8 cellular contexts compared by ENCODE assay signal in the genomic region with DNA sequence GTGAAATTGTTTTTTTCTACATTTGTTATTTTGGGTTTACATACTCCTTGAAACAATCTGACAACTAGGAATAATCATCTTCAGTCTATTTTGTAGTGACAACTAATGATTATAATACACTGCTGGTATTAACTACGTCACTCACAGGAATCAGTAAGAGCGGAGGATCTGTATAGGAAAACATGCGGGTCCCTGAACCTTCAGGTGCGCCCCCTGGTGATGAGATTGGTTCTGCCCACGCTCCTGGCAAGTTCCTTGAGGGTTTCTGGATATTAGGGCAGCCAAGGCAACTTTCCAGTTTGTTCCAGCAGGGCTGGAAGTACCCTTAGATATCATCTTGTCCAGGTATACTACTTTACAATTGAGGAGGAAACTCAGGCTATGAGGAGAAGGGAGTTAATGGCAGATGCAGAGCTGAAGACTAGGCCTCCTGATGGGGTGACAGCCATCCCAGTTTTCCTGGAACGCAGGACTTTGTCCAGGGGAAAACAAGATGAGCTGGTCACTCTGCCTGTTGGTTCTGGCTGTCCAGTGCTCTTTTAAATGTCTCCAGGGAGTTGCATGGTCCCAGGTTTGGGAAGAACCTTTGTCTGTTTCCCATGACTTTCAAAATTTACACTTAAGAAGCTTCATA. TPM values are rescaled to one million over a fixed set of nuclear protein-coding genes. Genes with fewer than 3 reads are reported as not detected.
DNase-seq lines count a peak whose midpoint lies in the region; ATAC-seq and TF ChIP-seq lines count a peak whose summit lies in the region.

No MANE protein-coding gene starts in this region.

- no peak overlapping the region for H3K9ac ChIP-seq in Loucy (ENCODE audit: low read depth, low read length, poor library complexity, severe bottlenecking)

- ATAC-seq in SK-N-SH treated with all-trans-retinoic acid at 6 μM for 48 hours = peak; percentile 99
- no peak for ATAC-seq in GM18858 (IDR thresholded peaks at IDR 0.05; ENCODE audit: unreplicated experiment)

- H3K79me2 ChIP-seq in Loucy (ENCODE audit: insufficient read depth, low read length) = no peaks in the 10 kb centered on the region

- H2AFZ ChIP-seq in Loucy (ENCODE audit: low read length) = peak overlapping the region; percentile 36; the same call in 1 of the 2 replicates

- DNase-seq in GM10266 (ENCODE audit: extremely low spot score) = peak; percentile 80
- peak; percentile 73 for DNase-seq in activated naive CD4-positive, alpha-beta T cell treated with Interleukin-2 at 50 U/mL for 16 hours
- DNase-seq in globus pallidus (ENCODE audit: low spot score) = peak; percentile 82
- peak; percentile 88 for DNase-seq in posterior vena cava (ENCODE audit: low spot score)
- peak; percentile 74 for DNase-seq in ureter (ENCODE audit: low spot score)

- intact Hi-C loops in posterior vena cava (cut with DNase I) = loop anchor here in 1 of 2 donors (2.0 kb wide), 2 partner anchors 32 to 440 kb away; no protein-coding TSS in a partner anchor

- peak; percentile 79 for TF ChIP-seq CTCF in GM10266 (IDR thresholded peaks at IDR 0.05; ENCODE audit: control insufficient read depth, insufficient read depth, low read depth, missing control alignments)
- peak; percentile 96 for TF ChIP-seq CTCF in Loucy (conservative IDR thresholded peaks at IDR 0.05; ENCODE audit: low read length)

- no peak overlapping the region for H3K4me2 ChIP-seq in Loucy (ENCODE audit: low read depth, low read length, poor library complexity, severe bottlenecking)

- H4K20me1 ChIP-seq in Loucy (ENCODE audit: insufficient read depth, low read length, poor library complexity, severe bottlenecking) = no peaks in the 10 kb centered on the region

- no peaks in the 10 kb centered on the region for H3K9me3 ChIP-seq in Loucy (ENCODE audit: insufficient read depth, low read depth, low read length)

- H3K36me3 ChIP-seq in Loucy (ENCODE audit: insufficient read depth, low read length) = no peaks in the 10 kb centered on the region

- H3F3A ChIP-seq in Loucy (ENCODE audit: low read depth) = no peaks in the 10 kb centered on the region

- H3K27me3 ChIP-seq in Loucy (ENCODE audit: insufficient read depth, low read length, poor library complexity, severe bottlenecking) = no peaks in the 10 kb centered on the region

- H3K4me1 ChIP-seq in Loucy (ENCODE audit: insufficient read depth, low read length, poor library complexity, severe bottlenecking) = no peaks in the 10 kb centered on the region

- no peaks in the 10 kb centered on the region for H3K9me2 ChIP-seq in Loucy (replicated peaks; ENCODE audit: low read depth, low read length)

- H3K4me3 ChIP-seq in Loucy (ENCODE audit: low read length, poor library complexity, severe bottlenecking) = no peak overlapping the region

TF ChIP-seq in SK-N-SH treated with all-trans-retinoic acid at 6 μM for 48 hours, 23 proteins besides CTCF, POLR2A, EP300 and RAD21:
- TF ChIP-seq OSR1 (CRISPR knock-in tag; IDR thresholded peaks at IDR 0.05) (no peak), ZNF70 (CRISPR knock-in tag; IDR thresholded peaks at IDR 0.05) (no peak), ARNTL (CRISPR knock-in tag; IDR thresholded peaks at IDR 0.05; ENCODE audit: borderline replicate concordance, low read depth) (no peak), PPARA (CRISPR knock-in tag; IDR thresholded peaks at IDR 0.05; ENCODE audit: borderline replicate concordance) (no peak)

RNA-seq across cellular contexts. Expression of a gene that starts 15.0 kb away (rescaled TPM):
- total RNA-seq in posterior vena cava (not detected), ureter (not detected)

RNA-seq across cellular contexts. Expression of a gene that starts 36.0 kb away (rescaled TPM):
- total RNA-seq in posterior vena cava = 10 to 100 TPM; 70.3 to 70.9 TPM
- 76.5 TPM for total RNA-seq in ureter
